Comparison of ENCODE assay signal across 8 cellular contexts in genomic region chr9:6015278-6016157, GRCh38. TPM values are rescaled to one million over a fixed set of nuclear protein-coding genes. Genes with fewer than 3 reads are reported as not detected.
A peak's percentile ranks its signal among the peaks of the same experiment; 100 is the strongest.
DNase-seq lines count a peak whose midpoint lies in the region; ATAC-seq and TF ChIP-seq lines count a peak whose summit lies in the region.

RANBP6 (minus strand) TSS chr9:6015624; CDS start chr9:6015607, 17 bp downstream.

- no peaks in the 10 kb centered on the region for H3K9me2 ChIP-seq in PC-3 (replicated peaks; ENCODE audit: low read length)

- H3K9ac ChIP-seq in PC-3 (ENCODE audit: low read length): peak within 1 kb of the TSS; percentile 83

- H3K4me2 ChIP-seq in PC-3 (ENCODE audit: low read length): peak within 1 kb of the TSS; percentile 95

- ATAC-seq in GM21526 (IDR thresholded peaks at IDR 0.05; ENCODE audit: low FRiP score, unreplicated experiment) (peak; percentile 96), PC-3 (peak; percentile 89)

- peaks cover 8% of the 10 kb centered on the region for H4K20me1 ChIP-seq in PC-3 (ENCODE audit: low read length)

- no peaks in the 10 kb centered on the region for H3F3A ChIP-seq in PC-3 (ENCODE audit: low read length, unreplicated experiment)

- POLR2A ChIA-PET in PC-3 (lab: Charles Lee; ENCODE audit: unreplicated experiment): interaction anchor here (0.6 to 0.7 kb wide), 2 partner anchors 9 to 71 kb away, joined by 3 to 10 read pairs; no protein-coding TSS in a partner anchor

- CTCF ChIA-PET in PC-3 (lab: Charles Lee): interaction anchor here (0.7 to 1.0 kb wide), 2 partner anchors 39 to 131 kb away, joined by 3 to 6 read pairs; no protein-coding TSS in a partner anchor

- H3K79me2 ChIP-seq in PC-3 (ENCODE audit: low read length): peaks cover 48% of the 10 kb centered on the region

- H3K4me1 ChIP-seq in PC-3 (ENCODE audit: insufficient read depth, low read length): peaks cover 29% of the 10 kb centered on the region

- H3K9me3 ChIP-seq in PC-3 (ENCODE audit: low read length): no peaks in the 10 kb centered on the region

- BruUV-seq in PC-3 (replicated peaks; lab: Mats Ljungman, UMichigan): TSS peak; percentile 70

- intact Hi-C loops in PC-3 (cut with micrococcal nuclease): no loop called here

- H3K27me3 ChIP-seq in PC-3 (ENCODE audit: low read length): no peaks in the 10 kb centered on the region

- peak within 1 kb of the TSS; percentile 88 for H2AFZ ChIP-seq in PC-3 (ENCODE audit: low read length)

- H3K4me3 ChIP-seq in PC-3 (ENCODE audit: low read length) (peak within 1 kb of the TSS; percentile 94), epithelial cell of proximal tubule (ENCODE audit: low read depth, low read length) (peak within 1 kb of the TSS; percentile 76)

- TF ChIP-seq CTCF in PC-3 (conservative IDR thresholded peaks at IDR 0.05; ENCODE audit: low read depth, low read length) (no peak), epithelial cell of proximal tubule (conservative IDR thresholded peaks at IDR 0.05; ENCODE audit: low read depth, low read length) (no peak)

- H3K36me3 ChIP-seq in PC-3 (ENCODE audit: low read depth, low read length): peaks cover 11% of the 10 kb centered on the region; the same call in 1 of the 2 replicates

- DNase-seq in DMS 273 treated with DMSO at 0.1 percent for 48 hours (lab: John Stamatoyannopoulos, UW) (peak; percentile 70), HuH-7 (ENCODE audit: low spot score) (peak; percentile 72), PC-3 (peak; percentile 77), epithelial cell of proximal tubule (ENCODE audit: low read depth) (no peak), mucosa of gallbladder (ENCODE audit: low spot score) (peak; percentile 93)
- peak; percentile 91 for DNase-seq in activated T-cell treated with anti-CD3 and anti-CD28 coated beads, Interleukin-2, amount 50 U/mL, for 1 hour
- DNase-seq in stimulated activated CD8-positive, alpha-beta memory T cell treated with anti-CD3 and anti-CD28 coated beads, Interleukin-4, amount 100 ng/mL, for 4 hours (ENCODE audit: low read depth in 2 of 2, low spot score in 1 of 2): peak; percentile 77 to 79

- H3K27ac ChIP-seq in PC-3 (ENCODE audit: low read length): peak within 1 kb of the TSS; percentile 76

RNA-seq across cellular contexts. Expression of gene RANBP6, which starts in this region (rescaled TPM):
- total RNA-seq in PC-3 (2014; rRNA removed) (11.6 and 14.1 TPM in 2 replicates), epithelial cell of proximal tubule (17.1 and 21.8 TPM in 2 replicates), mucosa of gallbladder (12.7 TPM)
